25 cellular contexts compared by ENCODE assay signal in genomic region chr14:44291516-44291915, GRCh38.
"Had no signal": no experiment of that assay in that cellular context is flagged by ENCODE, and none has a peak within 500 bp of the region (broad histone marks: within the 10 kb centered on the region; RNA-seq: fewer than 3 reads in every experiment).

No MANE protein-coding gene starts in this region.

- H3K9me3 ChIP-seq: esophagus muscularis mucosa, left ventricle myocardium inferior, pancreas, prostate gland had no signal

- H3K4me3 Mint-ChIP-seq: dendritic cell treated with granulocyte-macrophage colony-stimulating factor and Interleukin-4, amounts not matched to agents 40 ng/mL and 50 ng/mL, for 4 days; effector memory CD8-positive, alpha-beta T cell; immature natural killer cell; natural killer cell treated with Interleukin-12 subunit alpha and Interleukin-12 subunit beta and Interleukin-15 and Interleukin-18, amount 100 ng/mL, for 72 hours; neural progenitor cell; type B pancreatic cell had no signal

- H3K27me3 ChIP-seq: esophagus muscularis mucosa, neural progenitor cell, pancreas, stomach, thyroid gland had no signal

- H2AFZ ChIP-seq: neural progenitor cell had no signal

- H3K4me1 ChIP-seq: esophagus muscularis mucosa, left ventricle myocardium inferior, neural progenitor cell, pancreas, prostate gland, stomach, thyroid gland had no signal

- H3K27ac ChIP-seq: epithelial cell of prostate, esophagus muscularis mucosa, left ventricle myocardium inferior, neural progenitor cell, pancreas, prostate gland, stomach, thyroid gland had no signal

- H3K4me2 ChIP-seq: neural progenitor cell had no signal

- H3K27ac Mint-ChIP-seq: dendritic cell treated with granulocyte-macrophage colony-stimulating factor and Interleukin-4, amounts not matched to agents 40 ng/mL and 50 ng/mL, for 4 days; effector memory CD8-positive, alpha-beta T cell; immature natural killer cell; natural killer cell treated with Interleukin-12 subunit alpha and Interleukin-12 subunit beta and Interleukin-15 and Interleukin-18, amount 100 ng/mL, for 72 hours; neural progenitor cell; type B pancreatic cell had no signal

- DNase-seq: cerebellar nuclear complex; effector memory CD8-positive, alpha-beta T cell; foreskin melanocyte; immature natural killer cell; left cardiac atrium; left ventricle myocardium inferior; mesenchymal stem cell; midbrain; nucleus accumbens; pancreas; retina; stimulated activated CD4-positive, alpha-beta T cell treated with anti-CD3 and anti-CD28 coated beads, Interleukin-12 subunit alpha, Interleukin-12 subunit beta, amount 100 ng/mL, for 4 hours; stimulated activated naive CD4-positive, alpha-beta T cell; stomach; substantia nigra; thyroid gland had no signal

- H3K36me3 ChIP-seq: esophagus muscularis mucosa, left ventricle myocardium inferior, neural progenitor cell, pancreas, prostate gland, stomach, thyroid gland had no signal

- H3K4me1 Mint-ChIP-seq: immature natural killer cell, neural progenitor cell had no signal

- ATAC-seq: effector memory CD8-positive, alpha-beta T cell; left cardiac atrium; natural killer cell treated with Interleukin-12 subunit alpha and Interleukin-12 subunit beta and Interleukin-15 and Interleukin-18, amount 100 ng/mL, for 72 hours; pancreas; sciatic nerve had no signal

- H3K27me3 Mint-ChIP-seq: dendritic cell treated with granulocyte-macrophage colony-stimulating factor and Interleukin-4, amounts not matched to agents 40 ng/mL and 50 ng/mL, for 4 days; effector memory CD8-positive, alpha-beta T cell; natural killer cell treated with Interleukin-12 subunit alpha and Interleukin-12 subunit beta and Interleukin-15 and Interleukin-18, amount 100 ng/mL, for 72 hours; type B pancreatic cell had no signal

- H3K36me3 Mint-ChIP-seq: natural killer cell treated with Interleukin-12 subunit alpha and Interleukin-12 subunit beta and Interleukin-15 and Interleukin-18, amount 100 ng/mL, for 72 hours; neural progenitor cell; type B pancreatic cell had no signal

- H3K4me3 ChIP-seq: esophagus muscularis mucosa, left ventricle myocardium inferior, lung, neural progenitor cell, pancreas, prostate gland, stomach, thyroid gland had no signal
